18 cellular contexts compared by ENCODE assay signal in genomic region chr3:125019271-125019670, GRCh38. TPM values are rescaled to one million over a fixed set of nuclear protein-coding genes. Genes with fewer than 3 reads are reported as not detected.
DNase-seq lines count a peak whose midpoint lies in the region; ATAC-seq and TF ChIP-seq lines count a peak whose summit lies in the region.
"Had no signal": no experiment of that assay in that cellular context is flagged by ENCODE, and none has a peak within 500 bp of the region (broad histone marks: within the 10 kb centered on the region; RNA-seq: fewer than 3 reads in every experiment).

No MANE protein-coding gene starts in this region.

- H3K9me3 Mint-ChIP-seq in activated CD8-positive, alpha-beta memory T cell treated with anti-CD3 and anti-CD28 coated beads, Interleukin-2, amount 10 ng/mL, durations not matched to agents 7 days and 5 days (ENCODE audit: low read depth) = no peaks in the 10 kb centered on the region
- H3K9me3 Mint-ChIP-seq in activated T-helper 1 cell treated with anti-CD3 and anti-CD28 coated beads, Interleukin-12 subunit alpha, Interleukin-12 subunit beta, Interleukin-2, Interleukin-4 antibody, amounts not matched to agents 30 ng/mL and 10 ng/mL and 1 ng/mL, durations not matched to agents 14 hours and 24 hours and 36 hours = no peaks in the 10 kb centered on the region
- no peaks in the 10 kb centered on the region for H3K9me3 Mint-ChIP-seq in immature natural killer cell
- H3K9me3 Mint-ChIP-seq: CD8-positive, alpha-beta T cell had no signal

- peak; percentile 49 for ATAC-seq in activated CD8-positive, alpha-beta memory T cell treated with anti-CD3 and anti-CD28 coated beads, Interleukin-2, amount 10 ng/mL, durations not matched to agents 7 days and 5 days
- no peak for ATAC-seq in GM19397 (IDR thresholded peaks at IDR 0.05; ENCODE audit: unreplicated experiment)
- ATAC-seq: A549; CD8-positive, alpha-beta T cell had no signal

- no peak overlapping the region for H3K4me3 Mint-ChIP-seq in activated CD8-positive, alpha-beta memory T cell treated with anti-CD3 and anti-CD28 coated beads, Interleukin-2, amount 10 ng/mL, durations not matched to agents 7 days and 5 days
- no peak overlapping the region for H3K4me3 Mint-ChIP-seq in activated T-helper 1 cell treated with anti-CD3 and anti-CD28 coated beads, Interleukin-12 subunit alpha, Interleukin-12 subunit beta, Interleukin-2, Interleukin-4 antibody, amounts not matched to agents 30 ng/mL and 10 ng/mL and 1 ng/mL, durations not matched to agents 14 hours and 24 hours and 36 hours
- peak overlapping the region; percentile 77 to 91 (median 87) for H3K4me3 Mint-ChIP-seq in immature natural killer cell
- H3K4me3 Mint-ChIP-seq: CD8-positive, alpha-beta T cell had no signal

- CTCF ChIA-PET in activated CD8-positive, alpha-beta memory T cell treated with anti-CD3 and anti-CD28 coated beads, Interleukin-2, amount 10 ng/mL, durations not matched to agents 7 days and 5 days (lab: Charles Lee) = interaction anchor here (1.2 kb wide), 1 partner anchor 14 kb away, joined by 3 read pairs; no protein-coding TSS in a partner anchor

- H3K36me3 Mint-ChIP-seq in activated CD8-positive, alpha-beta memory T cell treated with anti-CD3 and anti-CD28 coated beads, Interleukin-2, amount 10 ng/mL, durations not matched to agents 7 days and 5 days = peaks cover 59% of the 10 kb centered on the region
- peaks cover 57% of the 10 kb centered on the region for H3K36me3 Mint-ChIP-seq in activated T-helper 1 cell treated with anti-CD3 and anti-CD28 coated beads, Interleukin-12 subunit alpha, Interleukin-12 subunit beta, Interleukin-2, Interleukin-4 antibody, amounts not matched to agents 30 ng/mL and 10 ng/mL and 1 ng/mL, durations not matched to agents 14 hours and 24 hours and 36 hours (ENCODE audit: low read depth)
- peaks cover 28 to 52% (median 42%) of the 10 kb centered on the region in 3 donors for H3K36me3 Mint-ChIP-seq in immature natural killer cell

- peaks cover 41% of the 10 kb centered on the region for H3K4me1 Mint-ChIP-seq in activated CD8-positive, alpha-beta memory T cell treated with anti-CD3 and anti-CD28 coated beads, Interleukin-2, amount 10 ng/mL, durations not matched to agents 7 days and 5 days
- peaks cover 48% of the 10 kb centered on the region for H3K4me1 Mint-ChIP-seq in activated T-helper 1 cell treated with anti-CD3 and anti-CD28 coated beads, Interleukin-12 subunit alpha, Interleukin-12 subunit beta, Interleukin-2, Interleukin-4 antibody, amounts not matched to agents 30 ng/mL and 10 ng/mL and 1 ng/mL, durations not matched to agents 14 hours and 24 hours and 36 hours (ENCODE audit: low read depth)
- H3K4me1 Mint-ChIP-seq in immature natural killer cell = peaks cover 85 to 94% of the 10 kb centered on the region in 2 donors

- intact Hi-C loops in activated T-helper 1 cell treated with anti-CD3 and anti-CD28 coated beads, Interleukin-12 subunit alpha, Interleukin-12 subunit beta, Interleukin-2, Interleukin-4 antibody, amounts not matched to agents 30 ng/mL and 10 ng/mL and 1 ng/mL, durations not matched to agents 14 hours and 24 hours and 36 hours (cut with micrococcal nuclease) = no loop called here

- no peak for DNase-seq in activated CD8-positive, alpha-beta memory T cell treated with anti-CD3 and anti-CD28 coated beads, Interleukin-2, amount 10 ng/mL, durations not matched to agents 7 days and 5 days
- DNase-seq in activated CD8-positive, alpha-beta memory T cell treated with anti-CD3 and anti-CD28 coated beads, Interleukin-2, amount 50 U/mL, for 48 hours = no peak
- peak; percentile 37 for DNase-seq in GM12865 (ENCODE audit: low read depth)
- DNase-seq in activated T-helper 1 cell treated with anti-CD3 and anti-CD28 coated beads, Interleukin-12 subunit alpha, Interleukin-12 subunit beta, Interleukin-2, Interleukin-4 antibody, amounts not matched to agents 30 ng/mL and 10 ng/mL and 1 ng/mL, durations not matched to agents 14 hours and 24 hours and 36 hours (ENCODE audit: low spot score) = no peak
- DNase-seq in immature natural killer cell = peak; percentile 61 to 68 (median 66)
- DNase-seq in NCI-H748 treated with DMSO at 0.1 percent for 48 hours (lab: John Stamatoyannopoulos, UW) = no peak
- DNase-seq in hepatic stellate cell (ENCODE audit: low spot score) = no peak
- DNase-seq: DMS53, EL, KBM-7, NCI-H1105, NCI-H2081, OCI-M1, SHP77 had no signal

- no peak overlapping the region for H3K4me3 ChIP-seq in GM12865 (ENCODE audit: low read depth, low read length)
- H3K4me3 ChIP-seq: A549, BLaER1 had no signal

- no peak for TF ChIP-seq CTCF in GM12865 (IDR thresholded peaks at IDR 0.05; ENCODE audit: insufficient read depth, low read depth, low read length, missing control alignments)

- H3K27ac Mint-ChIP-seq in activated CD8-positive, alpha-beta memory T cell treated with anti-CD3 and anti-CD28 coated beads, Interleukin-2, amount 10 ng/mL, durations not matched to agents 7 days and 5 days = peak overlapping the region; percentile 57
- peak overlapping the region; percentile 57 for H3K27ac Mint-ChIP-seq in activated T-helper 1 cell treated with anti-CD3 and anti-CD28 coated beads, Interleukin-12 subunit alpha, Interleukin-12 subunit beta, Interleukin-2, Interleukin-4 antibody, amounts not matched to agents 30 ng/mL and 10 ng/mL and 1 ng/mL, durations not matched to agents 14 hours and 24 hours and 36 hours
- peak overlapping the region; percentile 91 to 98 (median 96) for H3K27ac Mint-ChIP-seq in immature natural killer cell
- H3K27ac Mint-ChIP-seq: CD8-positive, alpha-beta T cell had no signal

- no peaks in the 10 kb centered on the region for H3K27me3 Mint-ChIP-seq in activated CD8-positive, alpha-beta memory T cell treated with anti-CD3 and anti-CD28 coated beads, Interleukin-2, amount 10 ng/mL, durations not matched to agents 7 days and 5 days
- no peaks in the 10 kb centered on the region for H3K27me3 Mint-ChIP-seq in activated T-helper 1 cell treated with anti-CD3 and anti-CD28 coated beads, Interleukin-12 subunit alpha, Interleukin-12 subunit beta, Interleukin-2, Interleukin-4 antibody, amounts not matched to agents 30 ng/mL and 10 ng/mL and 1 ng/mL, durations not matched to agents 14 hours and 24 hours and 36 hours (ENCODE audit: insufficient read depth)
- peaks cover 5 to 13% (median 12%) of the 10 kb centered on the region in 3 donors for H3K27me3 Mint-ChIP-seq in immature natural killer cell (ENCODE audit: low read depth in 3 of 3)

RNA-seq across cellular contexts. Expression of gene HEG1, which starts 36.5 kb away (rescaled TPM):
- 10 to 100 TPM; 38.5 to 75.6 TPM for total RNA-seq in activated CD8-positive, alpha-beta memory T cell treated with anti-CD3 and anti-CD28 coated beads, Interleukin-2, amount 10 ng/mL, durations not matched to agents 7 days and 5 days
- 43.7 and 45.1 TPM in 2 replicates for total RNA-seq in activated T-helper 1 cell treated with anti-CD3 and anti-CD28 coated beads, Interleukin-12 subunit alpha, Interleukin-12 subunit beta, Interleukin-2, Interleukin-4 antibody, amounts not matched to agents 30 ng/mL and 10 ng/mL and 1 ng/mL, durations not matched to agents 14 hours and 24 hours and 36 hours
- 10 to 100 TPM in 1 of 3 donors, 1 to 10 TPM in 2; 2.1 to 12.1 (median 4.9) TPM for polyA plus RNA-seq in immature natural killer cell

Comparison
In these comparisons a context has a peak if more than half of its experiments do, and no peak if none do; other contexts are left out.
1. DNase-seq: peak in GM12865 (single experiment) and immature natural killer cell (3 of 3); none in activated CD8-positive, alpha-beta memory T cell treated with anti-CD3 and anti-CD28 coated beads, Interleukin-2, amount 10 ng/mL, durations not matched to agents 7 days and 5 days (single experiment), activated CD8-positive, alpha-beta memory T cell treated with anti-CD3 and anti-CD28 coated beads, Interleukin-2, amount 50 U/mL, for 48 hours (single experiment), activated T-helper 1 cell treated with anti-CD3 and anti-CD28 coated beads, Interleukin-12 subunit alpha, Interleukin-12 subunit beta, Interleukin-2, Interleukin-4 antibody, amounts not matched to agents 30 ng/mL and 10 ng/mL and 1 ng/mL, durations not matched to agents 14 hours and 24 hours and 36 hours (single experiment), NCI-H748 treated with DMSO at 0.1 percent for 48 hours (single experiment) and hepatic stellate cell (single experiment).
2. H3K4me3 Mint-ChIP-seq: peak in immature natural killer cell (5 of 5); none in activated CD8-positive, alpha-beta memory T cell treated with anti-CD3 and anti-CD28 coated beads, Interleukin-2, amount 10 ng/mL, durations not matched to agents 7 days and 5 days (single experiment) and activated T-helper 1 cell treated with anti-CD3 and anti-CD28 coated beads, Interleukin-12 subunit alpha, Interleukin-12 subunit beta, Interleukin-2, Interleukin-4 antibody, amounts not matched to agents 30 ng/mL and 10 ng/mL and 1 ng/mL, durations not matched to agents 14 hours and 24 hours and 36 hours (single experiment).
3. Peak in every context shown above with its lines, with median percentiles within 50 percentile points of each other: H3K27ac Mint-ChIP-seq.